ENCODE assay signal across 9 cellular contexts in the genomic region with DNA sequence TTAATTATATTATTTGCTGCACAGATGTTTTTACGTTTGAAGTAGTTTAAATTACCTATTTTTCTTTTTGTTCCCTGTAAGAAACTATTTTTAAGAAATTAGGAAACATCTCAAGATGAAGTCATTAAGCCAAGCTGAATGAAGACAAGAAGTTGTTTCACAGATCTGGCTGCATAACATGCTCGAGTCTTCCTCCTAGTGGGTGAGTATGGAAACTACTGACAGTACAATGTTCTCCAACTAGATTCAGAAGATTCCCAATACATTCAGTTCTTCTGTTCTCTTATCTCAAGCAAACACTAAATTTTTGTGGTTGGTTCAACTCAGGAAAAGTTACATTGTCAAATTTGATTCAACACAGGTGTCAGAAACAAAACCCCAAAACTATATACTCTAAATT.
DNase-seq lines count a peak whose midpoint lies in the region; ATAC-seq, FAIRE-seq and TF ChIP-seq lines count a peak whose summit lies in the region.
"Had no signal": no experiment of that assay in that cellular context is flagged by ENCODE, and none has a peak within 500 bp of the region (broad histone marks: within the 10 kb centered on the region; RNA-seq: fewer than 3 reads in every experiment).

No MANE protein-coding gene starts in this region.

- H2AFZ ChIP-seq in smooth muscle cell (ENCODE audit: low read depth) = no peak overlapping the region

- H3F3A ChIP-seq in smooth muscle cell (ENCODE audit: low read depth) = no peaks in the 10 kb centered on the region

- CTCF ChIA-PET in AG04450 (lab: Charles Lee) = interaction anchor here (0.6 kb wide), 1 partner anchor 359 kb away, joined by 4 read pairs; no protein-coding TSS in a partner anchor
- CTCF ChIA-PET in activated CD8-positive, alpha-beta T cell treated with anti-CD3 and anti-CD28 coated beads, Interleukin-2, amount 10 ng/mL, durations not matched to agents 7 days and 5 days (lab: Charles Lee) = no interaction called here
- CTCF ChIA-PET in CD8-positive, alpha-beta T cell (lab: Charles Lee) = no interaction called here

- H3K4me3 Mint-ChIP-seq in activated T-cell treated with anti-CD3 and anti-CD28 coated beads, Interleukin-2, amount 50 U/mL, for 4 hours = no peak overlapping the region
- H3K4me3 Mint-ChIP-seq in activated CD8-positive, alpha-beta T cell treated with anti-CD3 and anti-CD28 coated beads, Interleukin-2, amount 10 ng/mL, durations not matched to agents 7 days and 5 days = no peak overlapping the region
- no peak overlapping the region for H3K4me3 Mint-ChIP-seq in CD8-positive, alpha-beta T cell
- H3K4me3 Mint-ChIP-seq: central memory CD8-positive, alpha-beta T cell had no signal

- H3K36me3 Mint-ChIP-seq in activated T-cell treated with anti-CD3 and anti-CD28 coated beads, Interleukin-2, amount 50 U/mL, for 4 hours (ENCODE audit: insufficient read depth) = no peaks in the 10 kb centered on the region
- no peaks in the 10 kb centered on the region for H3K36me3 Mint-ChIP-seq in activated CD8-positive, alpha-beta T cell treated with anti-CD3 and anti-CD28 coated beads, Interleukin-2, amount 10 ng/mL, durations not matched to agents 7 days and 5 days (ENCODE audit: low read depth)
- H3K36me3 Mint-ChIP-seq in CD8-positive, alpha-beta T cell = no peaks in the 10 kb centered on the region

- no peaks in the 10 kb centered on the region for H3K79me2 ChIP-seq in smooth muscle cell (ENCODE audit: low read depth)

- no peaks in the 10 kb centered on the region for H3K36me3 ChIP-seq in smooth muscle cell (ENCODE audit: low read depth)
- no peaks in the 10 kb centered on the region for H3K36me3 ChIP-seq in CD8-positive, alpha-beta T cell (ENCODE audit: insufficient read depth, low read length)

- ATAC-seq in GM18502 (IDR thresholded peaks at IDR 0.05; ENCODE audit: poor library complexity, unreplicated experiment) = peak; percentile 73
- ATAC-seq in activated T-cell treated with anti-CD3 and anti-CD28 coated beads, Interleukin-2, amount 50 U/mL, for 4 hours = no peak
- ATAC-seq in activated CD8-positive, alpha-beta T cell treated with anti-CD3 and anti-CD28 coated beads, Interleukin-2, amount 10 ng/mL, durations not matched to agents 7 days and 5 days = no peak
- no peak for ATAC-seq in CD8-positive, alpha-beta T cell

- H3K27me3 ChIP-seq in AG04450 (ENCODE audit: control insufficient read depth, insufficient read depth, low read length) (no peaks in the 10 kb centered on the region), smooth muscle cell (ENCODE audit: low read depth) (no peaks in the 10 kb centered on the region)
- H3K27me3 ChIP-seq in CD8-positive, alpha-beta T cell (ENCODE audit: insufficient read depth, low read length) = no peaks in the 10 kb centered on the region

- H3K4me3 ChIP-seq in AG04450 (ENCODE audit: low read depth, low read length) (no peak overlapping the region), NB4 (ENCODE audit: low read depth, low read length) (no peak overlapping the region), smooth muscle cell (no peak overlapping the region)
- no peak overlapping the region for H3K4me3 ChIP-seq in CD8-positive, alpha-beta T cell (ENCODE audit: low read depth, low read length)

- H3K27me3 Mint-ChIP-seq in activated T-cell treated with anti-CD3 and anti-CD28 coated beads, Interleukin-2, amount 50 U/mL, for 4 hours (ENCODE audit: low read depth) = no peaks in the 10 kb centered on the region
- H3K27me3 Mint-ChIP-seq in activated CD8-positive, alpha-beta T cell treated with anti-CD3 and anti-CD28 coated beads, Interleukin-2, amount 10 ng/mL, durations not matched to agents 7 days and 5 days (ENCODE audit: low read depth) = no peaks in the 10 kb centered on the region
- H3K27me3 Mint-ChIP-seq in CD8-positive, alpha-beta T cell (ENCODE audit: low read depth) = no peaks in the 10 kb centered on the region
- H3K27me3 Mint-ChIP-seq: central memory CD8-positive, alpha-beta T cell had no signal

- intact Hi-C loops in CD8-positive, alpha-beta T cell (cut with DNase I, micrococcal nuclease) = no loop called here

- no peaks in the 10 kb centered on the region for H3K9me3 Mint-ChIP-seq in activated T-cell treated with anti-CD3 and anti-CD28 coated beads, Interleukin-2, amount 50 U/mL, for 4 hours
- no peaks in the 10 kb centered on the region for H3K9me3 Mint-ChIP-seq in activated CD8-positive, alpha-beta T cell treated with anti-CD3 and anti-CD28 coated beads, Interleukin-2, amount 10 ng/mL, durations not matched to agents 7 days and 5 days (ENCODE audit: insufficient read depth)
- no peaks in the 10 kb centered on the region for H3K9me3 Mint-ChIP-seq in CD8-positive, alpha-beta T cell
- H3K9me3 Mint-ChIP-seq: central memory CD8-positive, alpha-beta T cell had no signal

- DNase-seq in AG04450 (ENCODE audit: low read depth, low spot score) = no peak
- DNase-seq in NB4 (ENCODE audit: low read depth) = peak; percentile 55
- no peak for DNase-seq in smooth muscle cell (lab: John Stamatoyannopoulos, UW; ENCODE audit: unreplicated experiment)
- no peak for DNase-seq in activated T-cell treated with anti-CD3 and anti-CD28 coated beads, Interleukin-2, amount 50 U/mL, for 4 hours
- DNase-seq in activated CD8-positive, alpha-beta T cell treated with anti-CD3 and anti-CD28 coated beads, Interleukin-2, amount 10 ng/mL, durations not matched to agents 7 days and 5 days = no peak
- no peak for DNase-seq in CD8-positive, alpha-beta T cell

- no peak overlapping the region for H3K27ac Mint-ChIP-seq in activated CD8-positive, alpha-beta T cell treated with anti-CD3 and anti-CD28 coated beads, Interleukin-2, amount 10 ng/mL, durations not matched to agents 7 days and 5 days
- no peak overlapping the region for H3K27ac Mint-ChIP-seq in CD8-positive, alpha-beta T cell

- H3K9me3 ChIP-seq in AG04450 (ENCODE audit: control insufficient read depth, insufficient read depth, low read length) (no peaks in the 10 kb centered on the region), smooth muscle cell (replicated peaks; ENCODE audit: low read depth) (no peaks in the 10 kb centered on the region)
- H3K9me3 ChIP-seq in CD8-positive, alpha-beta T cell (ENCODE audit: low read length) = no peaks in the 10 kb centered on the region

- TF ChIP-seq CTCF in AG04450 (IDR thresholded peaks at IDR 0.05; ENCODE audit: low read depth, low read length) (peak; percentile 40), NB4 (IDR thresholded peaks at IDR 0.05; ENCODE audit: low read depth, low read length) (peak; percentile 48), smooth muscle cell (IDR thresholded peaks at IDR 0.05; ENCODE audit: borderline replicate concordance, insufficient read depth, poor library complexity, severe bottlenecking) (peak; percentile 43)
- TF ChIP-seq CTCF in CD8-positive, alpha-beta T cell (IDR thresholded peaks at IDR 0.05) = no peak

- H3K4me1 ChIP-seq in smooth muscle cell (ENCODE audit: low read depth) = no peaks in the 10 kb centered on the region
- H3K4me1 ChIP-seq in CD8-positive, alpha-beta T cell (ENCODE audit: insufficient read depth, low read length) = no peaks in the 10 kb centered on the region

- H3K4me2 ChIP-seq in smooth muscle cell = no peak overlapping the region

- H4K20me1 ChIP-seq in smooth muscle cell (ENCODE audit: low read depth) = no peaks in the 10 kb centered on the region

- 22% methylated on average over 2 of the region's 2 CpGs for WGBS in smooth muscle cell (ENCODE audit: low lambda C conversion rate)

- no peaks in the 10 kb centered on the region for H3K4me1 Mint-ChIP-seq in activated T-cell treated with anti-CD3 and anti-CD28 coated beads, Interleukin-2, amount 50 U/mL, for 4 hours (ENCODE audit: low read depth)
- no peaks in the 10 kb centered on the region for H3K4me1 Mint-ChIP-seq in activated CD8-positive, alpha-beta T cell treated with anti-CD3 and anti-CD28 coated beads, Interleukin-2, amount 10 ng/mL, durations not matched to agents 7 days and 5 days (ENCODE audit: low read depth)
- no peaks in the 10 kb centered on the region for H3K4me1 Mint-ChIP-seq in CD8-positive, alpha-beta T cell (ENCODE audit: low read depth)
- H3K4me1 Mint-ChIP-seq: central memory CD8-positive, alpha-beta T cell had no signal

- H3K9ac ChIP-seq in smooth muscle cell (ENCODE audit: low read depth) = no peak overlapping the region

- H3K27ac ChIP-seq in AG04450 (ENCODE audit: low read depth, low read length) (no peak overlapping the region), smooth muscle cell (ENCODE audit: low read depth) (no peak overlapping the region)
- no peak overlapping the region for H3K27ac ChIP-seq in CD8-positive, alpha-beta T cell (ENCODE audit: low read depth, low read length)

- POLR2A ChIA-PET in AG04450 (lab: Yijun Ruan, JAX) = no interaction called here
- POLR2A ChIA-PET in activated CD8-positive, alpha-beta T cell treated with anti-CD3 and anti-CD28 coated beads, Interleukin-2, amount 10 ng/mL, durations not matched to agents 7 days and 5 days (lab: Charles Lee) = no interaction called here
- POLR2A ChIA-PET in CD8-positive, alpha-beta T cell (lab: Charles Lee) = no interaction called here

- FAIRE-seq in endometrium (lab: Jason Lieb, UNC) = peak; percentile 63

- no peak for TF ChIP-seq POLR2A in NB4 (IDR thresholded peaks at IDR 0.05; ENCODE audit: extremely low read depth, insufficient read length)
